ENCODE assay signal across 24 cellular contexts in genomic region chr11:104905271-104905670, GRCh38. TPM values are rescaled to one million over a fixed set of nuclear protein-coding genes. Genes with fewer than 3 reads are reported as not detected.
DNase-seq lines count a peak whose midpoint lies in the region; ATAC-seq, FAIRE-seq and TF ChIP-seq lines count a peak whose summit lies in the region.
"Had no signal": no experiment of that assay in that cellular context is flagged by ENCODE, and none has a peak within 500 bp of the region (broad histone marks: within the 10 kb centered on the region; RNA-seq: fewer than 3 reads in every experiment).

No MANE protein-coding gene starts in this region.

- TF ChIP-seq CTCF in AG09309 (IDR thresholded peaks at IDR 0.05; ENCODE audit: control insufficient read depth, insufficient read depth, low read depth, low read length, missing control alignments) (peak; percentile 11), HCT116 (IDR thresholded peaks at IDR 0.05 in 2 of 3, conservative IDR thresholded peaks at IDR 0.05 in 1 of 3; ENCODE audit: borderline replicate concordance in 1 of 3, insufficient read depth in 1 of 3, low read depth in 2 of 3, low read length in 2 of 3) (peak; percentile 8 to 54 (median 35); a peak in 4 of 6 replicates), WTC11 (IDR thresholded peaks at IDR 0.05) (no peak), kidney epithelial cell (IDR thresholded peaks at IDR 0.05; ENCODE audit: insufficient read depth, low read length, poor library complexity, severe bottlenecking) (peak; percentile 10), pancreas (IDR thresholded peaks at IDR 0.05) (no peak)

- POLR2A ChIA-PET in HCT116 (lab: Charles Lee), result no interaction called here
- POLR2A ChIA-PET in WTC11 (lab: Charles Lee), result no interaction called here

- no peak overlapping the region for H3K4me3 ChIP-seq in AG09309 (ENCODE audit: control insufficient read depth, low read depth, low read length)
- no peak overlapping the region for H3K4me3 ChIP-seq in HCT116 (replicated peaks in 1 of 2; ENCODE audit: low read depth in 1 of 2, low read length in 2 of 2)
- no peak overlapping the region for H3K4me3 ChIP-seq in kidney epithelial cell (ENCODE audit: low read depth, low read length)
- H3K4me3 ChIP-seq in SJCRH30, result no peak overlapping the region
- no peak overlapping the region for H3K4me3 ChIP-seq in pancreas
- H3K4me3 ChIP-seq: sigmoid colon had no signal

- no peaks in the 10 kb centered on the region for H3K36me3 Mint-ChIP-seq in WTC11
- H3K36me3 Mint-ChIP-seq: mesothelial cell of epicardium had no signal

- no peaks in the 10 kb centered on the region for H3K27me3 ChIP-seq in HCT116 (ENCODE audit: insufficient read depth, low read length)
- no peaks in the 10 kb centered on the region for H3K27me3 ChIP-seq in kidney epithelial cell (ENCODE audit: control insufficient read depth, insufficient read depth, low read length)
- no peaks in the 10 kb centered on the region for H3K27me3 ChIP-seq in SJCRH30
- no peaks in the 10 kb centered on the region for H3K27me3 ChIP-seq in pancreas
- H3K27me3 ChIP-seq: neutrophil, sigmoid colon had no signal

- FAIRE-seq in pancreas (lab: Jason Lieb, UNC), result no peak
- FAIRE-seq: kidney had no signal

- TF ChIP-seq RAD21 in HCT116 (IDR thresholded peaks at IDR 0.05; ENCODE audit: low read depth), result peak; percentile 36; the same call in 1 of the 2 replicates

- no peaks in the 10 kb centered on the region for H4K20me1 ChIP-seq in HCT116 (ENCODE audit: insufficient read depth)

- H3K9me2 ChIP-seq in HCT116 (ENCODE audit: insufficient read depth), result no peaks in the 10 kb centered on the region

- CTCF ChIA-PET in HCT116 (lab: Charles Lee) (no interaction called here), WTC11 (lab: Charles Lee) (interaction anchor here (0.6 kb wide), 1 partner anchor 1450 kb away, joined by 3 read pairs; no protein-coding TSS in a partner anchor)

- BruUV-seq in HCT116 (replicated peaks; lab: Mats Ljungman, UMichigan), result no TSS peak

- 78 to 85% methylated on average over 4 of the region's 4 CpGs for WGBS in pancreas, 2 donors

- H2AFZ ChIP-seq in HCT116 (ENCODE audit: low read depth, low read length, poor library complexity, severe bottlenecking), result no peak overlapping the region

- no peak overlapping the region for H3K4me3 Mint-ChIP-seq in WTC11
- H3K4me3 Mint-ChIP-seq: activated CD4-positive, alpha-beta T cell treated with anti-CD3 and anti-CD28 coated beads, Interleukin-2, amount 10 ng/mL, durations not matched to agents 7 days and 5 days; mesothelial cell of epicardium had no signal

- no peaks in the 10 kb centered on the region for H3K79me2 ChIP-seq in HCT116 (ENCODE audit: insufficient read depth, low read length)

- H3K4me2 ChIP-seq in HCT116 (ENCODE audit: low read length), result no peak overlapping the region

- no peaks in the 10 kb centered on the region for H3K9me3 ChIP-seq in HCT116 (ENCODE audit: control insufficient read depth in 1 of 2, insufficient read depth in 1 of 2, low read depth in 1 of 2, low read length in 2 of 2)
- H3K9me3 ChIP-seq in SJCRH30 (replicated peaks), result no peaks in the 10 kb centered on the region
- no peaks in the 10 kb centered on the region for H3K9me3 ChIP-seq in pancreas
- H3K9me3 ChIP-seq: neutrophil, sigmoid colon had no signal

- peaks cover 29% of the 10 kb centered on the region for H3K9me3 Mint-ChIP-seq in WTC11

- H3K4me1 Mint-ChIP-seq in WTC11, result no peaks in the 10 kb centered on the region
- H3K4me1 Mint-ChIP-seq: mesothelial cell of epicardium had no signal

- DNase-seq in AG09309 (ENCODE audit: low read depth) (no peak), HCT116 (ENCODE audit: low read depth, low spot score) (peak; percentile 4), WTC11 (ENCODE audit: low spot score) (no peak), kidney epithelial cell (ENCODE audit: low read depth) (no peak), activated T-cell treated with anti-CD3 and anti-CD28 coated beads for 4 hours (no peak), SJCRH30 (no peak), NCI-H2081 treated with DMSO at 0.1 percent for 48 hours (lab: John Stamatoyannopoulos, UW) (no peak), pancreas (no peak)
- DNase-seq: activated CD4-positive, alpha-beta T cell treated with anti-CD3 and anti-CD28 coated beads, Interleukin-2, amount 10 ng/mL, durations not matched to agents 7 days and 5 days; activated naive CD4-positive, alpha-beta T cell; AML-193; anterior cingulate cortex; foreskin fibroblast; hippocampal formation; KBM-7; kidney; NCI-H1092 treated with DMSO at 0.1 percent for 48 hours; NCI-H2171; sigmoid colon; stimulated activated naive CD8-positive, alpha-beta T cell treated with anti-CD3 and anti-CD28 coated beads, Interleukin-15, Interleukin-2, amounts not matched to agents 100 U/mL and 50 U/mL, for 24 hours; trophoblast cell had no signal

- no peaks in the 10 kb centered on the region for H3K27me3 Mint-ChIP-seq in WTC11 (ENCODE audit: low read depth)
- H3K27me3 Mint-ChIP-seq: activated CD4-positive, alpha-beta T cell treated with anti-CD3 and anti-CD28 coated beads, Interleukin-2, amount 10 ng/mL, durations not matched to agents 7 days and 5 days had no signal

- no peak for TF ChIP-seq POLR2A in HCT116 (IDR thresholded peaks at IDR 0.05; ENCODE audit: borderline replicate concordance, extremely low read depth, insufficient read depth, insufficient read length)

- no peak overlapping the region for H3K27ac Mint-ChIP-seq in WTC11
- H3K27ac Mint-ChIP-seq: activated CD4-positive, alpha-beta T cell treated with anti-CD3 and anti-CD28 coated beads, Interleukin-2, amount 10 ng/mL, durations not matched to agents 7 days and 5 days; mesothelial cell of epicardium had no signal

- no peak overlapping the region for H3K9ac ChIP-seq in HCT116 (ENCODE audit: low read length)

- RAD21 ChIA-PET in HCT116 (lab: Charles Lee; ENCODE audit: low non-redundant PET in 1 of 2, low total read pairs in 2 of 2, uncharacterized antibody in 2 of 2, unreplicated experiment in 2 of 2), result no interaction called here

- intact Hi-C loops in HCT116 (cut with micrococcal nuclease) (no loop called here), pancreas (cut with DNase I) (no loop called here)

- H3K27ac ChIP-seq in HCT116 (ENCODE audit: low read depth, low read length) (no peak overlapping the region), SJCRH30 (no peak overlapping the region), pancreas (no peak overlapping the region)
- H3K27ac ChIP-seq: neutrophil, sigmoid colon had no signal

- H3K36me3 ChIP-seq in HCT116 (ENCODE audit: control insufficient read depth in 1 of 2, insufficient read depth in 2 of 2, low read length in 2 of 2), result no peaks in the 10 kb centered on the region
- no peaks in the 10 kb centered on the region for H3K36me3 ChIP-seq in kidney epithelial cell (ENCODE audit: control insufficient read depth, insufficient read depth, low read length)
- H3K36me3 ChIP-seq in SJCRH30, result no peaks in the 10 kb centered on the region
- no peaks in the 10 kb centered on the region for H3K36me3 ChIP-seq in pancreas
- H3K36me3 ChIP-seq: neutrophil, sigmoid colon had no signal

- no peaks in the 10 kb centered on the region for H3K4me1 ChIP-seq in HCT116 (ENCODE audit: control insufficient read depth in 1 of 2, insufficient read depth in 2 of 2, low read length in 2 of 2)
- no peaks in the 10 kb centered on the region for H3K4me1 ChIP-seq in SJCRH30
- H3K4me1 ChIP-seq in pancreas, result no peaks in the 10 kb centered on the region
- H3K4me1 ChIP-seq: sigmoid colon had no signal

- peak; percentile 67 for ATAC-seq in HCT116
- peak; percentile 51; the same call in 1 of the 2 replicates for ATAC-seq in WTC11
- no peak for ATAC-seq in pancreas
- ATAC-seq: stimulated activated naive CD8-positive, alpha-beta T cell treated with anti-CD3 and anti-CD28 coated beads, Interleukin-15, Interleukin-2, amounts not matched to agents 100 U/mL and 50 U/mL, for 24 hours had no signal

TF ChIP-seq in HCT116, 20 proteins besides CTCF, POLR2A, EP300 and RAD21 (continues in another document):
- no peak for TF ChIP-seq CBX3 (IDR thresholded peaks at IDR 0.05; ENCODE audit: low read depth)
- no peak for TF ChIP-seq YY1 (IDR thresholded peaks at IDR 0.05; ENCODE audit: extremely low read depth, insufficient replicate concordance, low read depth, low read length)

TF ChIP-seq in WTC11, 78 proteins besides CTCF, POLR2A, EP300 and RAD21:
- TF ChIP-seq ZNF263 (CRISPR knock-in tag; IDR thresholded peaks at IDR 0.05; ENCODE audit: low read depth) (no peak), ZNF281 (CRISPR knock-in tag; IDR thresholded peaks at IDR 0.05) (no peak), TEAD1 (CRISPR knock-in tag; IDR thresholded peaks at IDR 0.05) (no peak), ZNF138 (CRISPR knock-in tag; conservative IDR thresholded peaks at IDR 0.05) (no peak)

RNA-seq across cellular contexts. Expression of gene CASP12, which starts 7.0 kb away (rescaled TPM):
- total RNA-seq in HCT116 (2021; ENCODE audit: unreplicated experiment), result not detected
- not detected in 2 replicates for polyA plus RNA-seq in HCT116 (2012)
- not detected in 3 replicates for total RNA-seq in WTC11 (2021)
- total RNA-seq in kidney epithelial cell, result not detected in 2 replicates
- total RNA-seq in SJCRH30 (2014; rRNA removed; shearing (Covaris generic)), result not detected in 2 replicates
- under 1 TPM in 3 of 6 donors, not detected in 3; 0.16 to 0.23 (median 0.20) TPM for total RNA-seq in pancreas
- under 1 TPM; 0.46 to 0.66 TPM for polyA plus RNA-seq in pancreas
- total RNA-seq: activated CD4-positive, alpha-beta T cell treated with anti-CD3 and anti-CD28 coated beads, Interleukin-2, amount 10 ng/mL, durations not matched to agents 7 days and 5 days; G401; mesothelial cell of epicardium had no signal

Comparison
In these comparisons a context has a peak if more than half of its experiments do, and no peak if none do; other contexts are left out.
1. CTCF ChIP-seq: peak in AG09309 (single experiment), HCT116 (3 of 3) and kidney epithelial cell (single experiment); none in WTC11 (single experiment) and pancreas (0 of 4).
2. ATAC-seq: peak in HCT116 (single experiment) and WTC11 (single experiment); none in pancreas (0 of 4).